ENCODE assay signal across 9 cellular contexts in genomic region chr5:57179262-57179960, GRCh38.
DNase-seq lines count a peak whose midpoint lies in the region; ATAC-seq and TF ChIP-seq lines count a peak whose summit lies in the region.
"Had no signal": no experiment of that assay in that cellular context is flagged by ENCODE, and none has a peak within 500 bp of the region (broad histone marks: within the 10 kb centered on the region; RNA-seq: fewer than 3 reads in every experiment).

No MANE protein-coding gene starts in this region.

- peak overlapping the region; percentile 94 for H3K4me2 ChIP-seq in DND-41 (ENCODE audit: insufficient read depth, low read length)
- peak overlapping the region; percentile 97 for H3K4me2 ChIP-seq in SU-DHL-6 (ENCODE audit: low read depth, low read length, poor library complexity, severe bottlenecking)
- H3K4me2 ChIP-seq in parathyroid adenoma (ENCODE audit: low read length), result peak overlapping the region; percentile 64

- TF ChIP-seq CTCF in DND-41 (IDR thresholded peaks at IDR 0.05; ENCODE audit: borderline replicate concordance, extremely low read depth, low read length, poor library complexity, severe bottlenecking), result no peak
- TF ChIP-seq CTCF in SU-DHL-6 (IDR thresholded peaks at IDR 0.05; ENCODE audit: insufficient read depth, low read length, poor library complexity, severe bottlenecking), result no peak
- no peak for TF ChIP-seq CTCF in parathyroid adenoma (IDR thresholded peaks at IDR 0.05)

- no peak for DNase-seq in DND-41
- DNase-seq in fibroblast of gingiva (ENCODE audit: low read depth), result peak; percentile 15
- DNase-seq in SKM-1 treated with dmso at 0.1 percent for 144 hours (lab: John Stamatoyannopoulos, UW; ENCODE audit: unreplicated experiment), result no peak
- no peak for DNase-seq in activated effector memory CD4-positive, alpha-beta T cell treated with anti-CD3 and anti-CD28 coated beads, Interleukin-2, amount 50 U/mL, for 16 hours
- no peak for DNase-seq in medulla oblongata (ENCODE audit: extremely low spot score)
- no peak for DNase-seq in stimulated activated CD4-positive, alpha-beta T cell treated with anti-CD3 and anti-CD28 coated beads, Interleukin-12 subunit alpha, Interleukin-12 subunit beta, amount 100 ng/mL, for 4 hours
- DNase-seq: activated CD8-positive, alpha-beta memory T cell treated with anti-CD3 and anti-CD28 coated beads, Interleukin-2, amount 50 U/mL, for 48 hours had no signal

- ATAC-seq in DND-41 (ENCODE audit: insufficient read depth, low read depth), result peak; percentile 23; the same call in 1 of the 3 replicates

- H3K9me2 ChIP-seq in SU-DHL-6 (replicated peaks; ENCODE audit: insufficient read depth, low read length), result no peaks in the 10 kb centered on the region

- H3K27ac ChIP-seq in DND-41 (ENCODE audit: low read length) (peak overlapping the region; percentile 46), SU-DHL-6 (ENCODE audit: low read depth, low read length) (peak overlapping the region; percentile 40), parathyroid adenoma (peak overlapping the region; percentile 15)

- H3K36me3 ChIP-seq in DND-41 (ENCODE audit: insufficient read depth, low read length) (peaks cover 49% of the 10 kb centered on the region), SU-DHL-6 (ENCODE audit: low read length) (peaks cover 21% of the 10 kb centered on the region), parathyroid adenoma (ENCODE audit: control insufficient read depth, insufficient read depth, low read length) (no peaks in the 10 kb centered on the region)

- peaks cover 100% of the 10 kb centered on the region for H3K79me2 ChIP-seq in DND-41 (ENCODE audit: insufficient read depth, low read length)
- H3K79me2 ChIP-seq in SU-DHL-6 (ENCODE audit: insufficient read depth, low read length), result peaks cover 100% of the 10 kb centered on the region
- peaks cover 74% of the 10 kb centered on the region for H3K79me2 ChIP-seq in parathyroid adenoma

- H3K4me1 ChIP-seq in DND-41 (ENCODE audit: insufficient read depth, low read length) (peaks cover 77% of the 10 kb centered on the region), parathyroid adenoma (peaks cover 13% of the 10 kb centered on the region)

- H3K9me3 ChIP-seq in DND-41 (ENCODE audit: insufficient read depth, low read length, severe bottlenecking), result no peaks in the 10 kb centered on the region
- H3K9me3 ChIP-seq in SU-DHL-6 (ENCODE audit: insufficient read depth, low read length), result no peaks in the 10 kb centered on the region
- H3K9me3 ChIP-seq in parathyroid adenoma (ENCODE audit: control insufficient read depth, low read length), result no peaks in the 10 kb centered on the region

- H4K20me1 ChIP-seq in DND-41 (ENCODE audit: insufficient read depth, low read length), result peaks cover 88% of the 10 kb centered on the region
- peaks cover 67% of the 10 kb centered on the region for H4K20me1 ChIP-seq in SU-DHL-6 (ENCODE audit: low read depth, low read length)

- H3K9ac ChIP-seq in DND-41 (ENCODE audit: low read depth, low read length) (peak overlapping the region; percentile 91), SU-DHL-6 (ENCODE audit: low read length) (peak overlapping the region; percentile 90), parathyroid adenoma (no peak overlapping the region)

- H3F3A ChIP-seq in SU-DHL-6 (ENCODE audit: insufficient read depth), result peaks cover 44% of the 10 kb centered on the region

- H3K27me3 ChIP-seq in DND-41 (ENCODE audit: insufficient read depth, low read length, poor library complexity) (no peaks in the 10 kb centered on the region), SU-DHL-6 (ENCODE audit: low read length) (no peaks in the 10 kb centered on the region), parathyroid adenoma (ENCODE audit: control insufficient read depth, insufficient read depth, low read length) (no peaks in the 10 kb centered on the region)

- peak overlapping the region; percentile 9 to 76; a peak in 3 of 4 replicates for H3K4me3 ChIP-seq in DND-41 (ENCODE audit: low read depth in 1 of 2, low read length in 2 of 2)
- H3K4me3 ChIP-seq in SU-DHL-6 (ENCODE audit: insufficient read depth, low read length, poor library complexity, severe bottlenecking), result peak overlapping the region; percentile 92
- H3K4me3 ChIP-seq in parathyroid adenoma (ENCODE audit: low read depth, low read length), result peak overlapping the region; percentile 31

- no peak overlapping the region for H2AFZ ChIP-seq in DND-41 (ENCODE audit: low read depth, low read length)
- H2AFZ ChIP-seq in SU-DHL-6 (ENCODE audit: low read depth, low read length, severe bottlenecking), result no peak overlapping the region
- no peak overlapping the region for H2AFZ ChIP-seq in parathyroid adenoma

Comparison
In these comparisons a context has a peak if more than half of its experiments do, and no peak if none do; other contexts are left out.
1. H3K4me3 ChIP-seq: peak in every context shown above with its lines; median percentile 92 in SU-DHL-6; 42 in DND-41; 31 in parathyroid adenoma.